Comparison of ENCODE assay signal across 8 cellular contexts in genomic region chr18:34978533-34978893, GRCh38.
DNase-seq lines count a peak whose midpoint lies in the region; ATAC-seq and FAIRE-seq lines count a peak whose summit lies in the region.

No MANE protein-coding gene starts in this region.

- FAIRE-seq in RCC 7860 (lab: Jason Lieb, UNC) = no peak

- intact Hi-C loops in activated CD4-positive, alpha-beta memory T cell treated with anti-CD3 and anti-CD28 coated beads for 36 hours (cut with micrococcal nuclease) = loop anchor here (2.0 to 5.0 kb wide), 5 partner anchors 64 to 994 kb away; partner anchors contain the start of genes INO80C and RMP24

- ATAC-seq in stimulated activated memory B cell treated with anti-CD40 and anti-IgM and Interleukin-4, amounts not matched to agents 10 μg/mL and 1 μg/mL and 100 μg/mL, for 72 hours = no peak
- ATAC-seq in GM21367 (IDR thresholded peaks at IDR 0.05; ENCODE audit: unreplicated experiment) = no peak
- no peak for ATAC-seq in HG02610 (IDR thresholded peaks at IDR 0.05; ENCODE audit: unreplicated experiment)

- peak; percentile 77 for DNase-seq in DMS53 (lab: John Stamatoyannopoulos, UW)
- DNase-seq in DMS53 treated with DMSO at 0.1 percent for 48 hours (lab: John Stamatoyannopoulos, UW; ENCODE audit: unreplicated experiment) = no peak
- DNase-seq in activated CD4-positive, alpha-beta memory T cell treated with anti-CD3 and anti-CD28 coated beads for 36 hours = no peak
- DNase-seq in RCC 7860 (ENCODE audit: low spot score) = no peak

- no peaks in the 10 kb centered on the region for H3K9me3 Mint-ChIP-seq in activated CD4-positive, alpha-beta memory T cell treated with anti-CD3 and anti-CD28 coated beads for 36 hours
- no peaks in the 10 kb centered on the region for H3K9me3 Mint-ChIP-seq in stimulated activated memory B cell treated with anti-CD40 and anti-IgM and Interleukin-4, amounts not matched to agents 10 μg/mL and 1 μg/mL and 100 μg/mL, for 72 hours

- peaks cover 23% of the 10 kb centered on the region for H3K4me1 Mint-ChIP-seq in activated CD4-positive, alpha-beta memory T cell treated with anti-CD3 and anti-CD28 coated beads for 36 hours (ENCODE audit: low read depth)
- peaks cover 30% of the 10 kb centered on the region for H3K4me1 Mint-ChIP-seq in stimulated activated memory B cell treated with anti-CD40 and anti-IgM and Interleukin-4, amounts not matched to agents 10 μg/mL and 1 μg/mL and 100 μg/mL, for 72 hours

- CTCF ChIA-PET in activated CD4-positive, alpha-beta memory T cell treated with anti-CD3 and anti-CD28 coated beads for 36 hours (lab: Charles Lee) = interaction anchor here (0.9 kb wide), 1 partner anchor 28 kb away, joined by 4 read pairs; no protein-coding TSS in a partner anchor

- H3K27me3 Mint-ChIP-seq in activated CD4-positive, alpha-beta memory T cell treated with anti-CD3 and anti-CD28 coated beads for 36 hours = peaks cover 21% of the 10 kb centered on the region
- H3K27me3 Mint-ChIP-seq in stimulated activated memory B cell treated with anti-CD40 and anti-IgM and Interleukin-4, amounts not matched to agents 10 μg/mL and 1 μg/mL and 100 μg/mL, for 72 hours = peaks cover 13% of the 10 kb centered on the region

- POLR2A ChIA-PET in activated CD4-positive, alpha-beta memory T cell treated with anti-CD3 and anti-CD28 coated beads for 36 hours (lab: Charles Lee) = interaction anchor here (1.1 to 1.8 kb wide), 2 partner anchors 51 to 63 kb away, joined by 5 to 7 read pairs; partner anchors contain the start of gene MAPRE2

- H3K4me3 ChIP-seq in iPS-11a (ENCODE audit: low read depth, low read length) = peak overlapping the region; percentile 79

- H3K36me3 Mint-ChIP-seq in activated CD4-positive, alpha-beta memory T cell treated with anti-CD3 and anti-CD28 coated beads for 36 hours = no peaks in the 10 kb centered on the region
- no peaks in the 10 kb centered on the region for H3K36me3 Mint-ChIP-seq in stimulated activated memory B cell treated with anti-CD40 and anti-IgM and Interleukin-4, amounts not matched to agents 10 μg/mL and 1 μg/mL and 100 μg/mL, for 72 hours

- peak overlapping the region; percentile 5 for H3K27ac Mint-ChIP-seq in activated CD4-positive, alpha-beta memory T cell treated with anti-CD3 and anti-CD28 coated beads for 36 hours
- H3K27ac Mint-ChIP-seq in stimulated activated memory B cell treated with anti-CD40 and anti-IgM and Interleukin-4, amounts not matched to agents 10 μg/mL and 1 μg/mL and 100 μg/mL, for 72 hours = peak overlapping the region; percentile 31

- H3K4me3 Mint-ChIP-seq in activated CD4-positive, alpha-beta memory T cell treated with anti-CD3 and anti-CD28 coated beads for 36 hours = peak overlapping the region; percentile 72
- H3K4me3 Mint-ChIP-seq in stimulated activated memory B cell treated with anti-CD40 and anti-IgM and Interleukin-4, amounts not matched to agents 10 μg/mL and 1 μg/mL and 100 μg/mL, for 72 hours = peak overlapping the region; percentile 87
